In genomic region chr4:924107-925096, GRCh38 we compare ENCODE assay signal across 8 cellular contexts. TPM values are rescaled to one million over a fixed set of nuclear protein-coding genes. Genes with fewer than 3 reads are reported as not detected.
A peak's percentile ranks its signal among the peaks of the same experiment; 100 is the strongest.
DNase-seq lines count a peak whose midpoint lies in the region; ATAC-seq and TF ChIP-seq lines count a peak whose summit lies in the region.

No MANE protein-coding gene starts in this region.

- ATAC-seq in GM19351 (IDR thresholded peaks at IDR 0.05; ENCODE audit: unreplicated experiment) (peak; percentile 36), foreskin keratinocyte (peak; percentile 81)

- no peaks in the 10 kb centered on the region for H3K27me3 ChIP-seq in foreskin keratinocyte

- CTCF ChIA-PET in RWPE1 (lab: Yijun Ruan, JAX) = no interaction called here

- H3K27ac ChIP-seq in RWPE1 = 0 out of 2 replicates have a peak overlapping the region, but pooled peaks have one; percentile 28
- H3K27ac ChIP-seq in foreskin keratinocyte = peak overlapping the region; percentile 64

- DNase-seq in AG20443 (ENCODE audit: low spot score) (peak; percentile 47), RWPE1 (ENCODE audit: low spot score) (no peak), foreskin keratinocyte (peak; percentile 34 to 51), nucleus accumbens (lab: John Stamatoyannopoulos, UW) (no peak), globus pallidus (ENCODE audit: low spot score) (no peak), DMS 273 treated with DMSO at 0.1 percent for 48 hours (lab: John Stamatoyannopoulos, UW) (no peak)
- no peak for DNase-seq in central memory CD4-positive, alpha-beta T cell

- no peaks in the 10 kb centered on the region for H3K4me1 ChIP-seq in foreskin keratinocyte

- no peak for TF ChIP-seq CTCF in RWPE1 (conservative IDR thresholded peaks at IDR 0.05; ENCODE audit: low read depth)
- no peak for TF ChIP-seq CTCF in foreskin keratinocyte (conservative IDR thresholded peaks at IDR 0.05)

- POLR2A ChIA-PET in RWPE1 (lab: Yijun Ruan, JAX; ENCODE audit: low non-redundant PET) = no interaction called here

RNA-seq across cellular contexts. Expression of gene GAK, which starts 7.7 kb away (rescaled TPM):
- total RNA-seq in foreskin keratinocyte = 48.0 and 50.5 TPM in 2 replicates
- 49.7 and 57.8 TPM in 2 replicates for polyA plus RNA-seq in foreskin keratinocyte

RNA-seq across cellular contexts. Expression of gene TMEM175, which starts 7.9 kb away (rescaled TPM):
- 10.7 and 12.2 TPM in 2 replicates for total RNA-seq in foreskin keratinocyte
- 18.7 and 19.4 TPM in 2 replicates for polyA plus RNA-seq in foreskin keratinocyte

RNA-seq across cellular contexts. Expression of gene DGKQ, which starts 49.0 kb away (rescaled TPM):
- total RNA-seq in foreskin keratinocyte = 9.1 and 12.2 TPM in 2 replicates
- 5.4 and 7.0 TPM in 2 replicates for polyA plus RNA-seq in foreskin keratinocyte

Comparison
In these comparisons a context has a peak if more than half of its experiments do, and no peak if none do; other contexts are left out.
1. DNase-seq: peak in AG20443 (single experiment) and foreskin keratinocyte (2 of 2); none in RWPE1 (single experiment), nucleus accumbens (0 of 56), central memory CD4-positive, alpha-beta T cell (single experiment), globus pallidus (single experiment) and DMS 273 treated with DMSO at 0.1 percent for 48 hours (single experiment).